ENCODE assay signal across 1 cellular context in genomic region chr1:53739109-53739681, GRCh38.
TF ChIP-seq lines count a peak whose summit lies in the region.

Gene GLIS1 (minus strand): TSS chr1:53739164. CDS start chr1:53738064, 1,100 bp downstream.

TF ChIP-seq in GM12878, 131 proteins besides CTCF, POLR2A, EP300 and RAD21 (continued from another document and continues in another):
- no peak for TF ChIP-seq ZBTB40 (IDR thresholded peaks at IDR 0.05; ENCODE audit: borderline replicate concordance)
- no peak for TF ChIP-seq ZBTB11 (CRISPR knock-in tag; IDR thresholded peaks at IDR 0.05)
- no peak for TF ChIP-seq EZH2 (IDR thresholded peaks at IDR 0.05; ENCODE audit: borderline replicate concordance, control insufficient read depth, low read depth, low read length)
- peak; percentile 69 for TF ChIP-seq FOS (IDR thresholded peaks at IDR 0.05; ENCODE audit: borderline replicate concordance, extremely low read depth, insufficient read length)
- TF ChIP-seq, protein P1, sequence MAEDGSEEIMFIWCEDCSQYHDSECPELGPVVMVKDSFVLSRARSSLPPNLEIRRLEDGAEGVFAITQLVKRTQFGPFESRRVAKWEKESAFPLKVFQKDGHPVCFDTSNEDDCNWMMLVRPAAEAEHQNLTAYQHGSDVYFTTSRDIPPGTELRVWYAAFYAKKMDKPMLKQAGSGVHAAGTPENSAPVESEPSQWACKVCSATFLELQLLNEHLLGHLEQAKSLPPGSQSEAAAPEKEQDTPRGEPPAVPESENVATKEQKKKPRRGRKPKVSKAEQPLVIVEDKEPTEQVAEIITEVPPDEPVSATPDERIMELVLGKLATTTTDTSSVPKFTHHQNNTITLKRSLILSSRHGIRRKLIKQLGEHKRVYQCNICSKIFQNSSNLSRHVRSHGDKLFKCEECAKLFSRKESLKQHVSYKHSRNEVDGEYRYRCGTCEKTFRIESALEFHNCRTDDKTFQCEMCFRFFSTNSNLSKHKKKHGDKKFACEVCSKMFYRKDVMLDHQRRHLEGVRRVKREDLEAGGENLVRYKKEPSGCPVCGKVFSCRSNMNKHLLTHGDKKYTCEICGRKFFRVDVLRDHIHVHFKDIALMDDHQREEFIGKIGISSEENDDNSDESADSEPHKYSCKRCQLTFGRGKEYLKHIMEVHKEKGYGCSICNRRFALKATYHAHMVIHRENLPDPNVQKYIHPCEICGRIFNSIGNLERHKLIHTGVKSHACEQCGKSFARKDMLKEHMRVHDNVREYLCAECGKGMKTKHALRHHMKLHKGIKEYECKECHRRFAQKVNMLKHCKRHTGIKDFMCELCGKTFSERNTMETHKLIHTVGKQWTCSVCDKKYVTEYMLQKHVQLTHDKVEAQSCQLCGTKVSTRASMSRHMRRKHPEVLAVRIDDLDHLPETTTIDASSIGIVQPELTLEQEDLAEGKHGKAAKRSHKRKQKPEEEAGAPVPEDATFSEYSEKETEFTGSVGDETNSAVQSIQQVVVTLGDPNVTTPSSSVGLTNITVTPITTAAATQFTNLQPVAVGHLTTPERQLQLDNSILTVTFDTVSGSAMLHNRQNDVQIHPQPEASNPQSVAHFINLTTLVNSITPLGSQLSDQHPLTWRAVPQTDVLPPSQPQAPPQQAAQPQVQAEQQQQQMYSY (CRISPR knock-in tag; IDR thresholded peaks at IDR 0.05) = no peak
- TF ChIP-seq DPF2 (IDR thresholded peaks at IDR 0.05) = peak; percentile 66
- no peak for TF ChIP-seq CREB1 (IDR thresholded peaks at IDR 0.05; ENCODE audit: low read depth)
- no peak for TF ChIP-seq TBL1XR1 (IDR thresholded peaks at IDR 0.05; ENCODE audit: low read depth, low read length)
- no peak for TF ChIP-seq TCF7 (IDR thresholded peaks at IDR 0.05; ENCODE audit: borderline replicate concordance)
- no peak for TF ChIP-seq CREM (IDR thresholded peaks at IDR 0.05; ENCODE audit: low read depth)
- TF ChIP-seq SMAD5 (IDR thresholded peaks at IDR 0.05; ENCODE audit: low read depth) = no peak
- TF ChIP-seq NRF1 (conservative IDR thresholded peaks at IDR 0.05; ENCODE audit: low read depth, low read length) = no peak
- TF ChIP-seq SKIL (IDR thresholded peaks at IDR 0.05; ENCODE audit: low read depth, poor library complexity, severe bottlenecking) = no peak
- no peak for TF ChIP-seq GABPA (IDR thresholded peaks at IDR 0.05; ENCODE audit: low read depth)
- TF ChIP-seq EED (IDR thresholded peaks at IDR 0.05; ENCODE audit: low read depth) = no peak
- TF ChIP-seq YY1 (IDR thresholded peaks at IDR 0.05; ENCODE audit: low read depth, low read length) = no peak
- TF ChIP-seq MEF2A (IDR thresholded peaks at IDR 0.05; ENCODE audit: insufficient read depth, low read depth, low read length) = no peak
- no peak for TF ChIP-seq SIX5 (IDR thresholded peaks at IDR 0.05; ENCODE audit: low read depth, low read length, severe bottlenecking)
- no peak for TF ChIP-seq LARP7 (IDR thresholded peaks at IDR 0.05)
- TF ChIP-seq CUX1 (IDR thresholded peaks at IDR 0.05; ENCODE audit: insufficient replicate concordance, low read depth, low read length) = no peak
- TF ChIP-seq, protein P2, sequence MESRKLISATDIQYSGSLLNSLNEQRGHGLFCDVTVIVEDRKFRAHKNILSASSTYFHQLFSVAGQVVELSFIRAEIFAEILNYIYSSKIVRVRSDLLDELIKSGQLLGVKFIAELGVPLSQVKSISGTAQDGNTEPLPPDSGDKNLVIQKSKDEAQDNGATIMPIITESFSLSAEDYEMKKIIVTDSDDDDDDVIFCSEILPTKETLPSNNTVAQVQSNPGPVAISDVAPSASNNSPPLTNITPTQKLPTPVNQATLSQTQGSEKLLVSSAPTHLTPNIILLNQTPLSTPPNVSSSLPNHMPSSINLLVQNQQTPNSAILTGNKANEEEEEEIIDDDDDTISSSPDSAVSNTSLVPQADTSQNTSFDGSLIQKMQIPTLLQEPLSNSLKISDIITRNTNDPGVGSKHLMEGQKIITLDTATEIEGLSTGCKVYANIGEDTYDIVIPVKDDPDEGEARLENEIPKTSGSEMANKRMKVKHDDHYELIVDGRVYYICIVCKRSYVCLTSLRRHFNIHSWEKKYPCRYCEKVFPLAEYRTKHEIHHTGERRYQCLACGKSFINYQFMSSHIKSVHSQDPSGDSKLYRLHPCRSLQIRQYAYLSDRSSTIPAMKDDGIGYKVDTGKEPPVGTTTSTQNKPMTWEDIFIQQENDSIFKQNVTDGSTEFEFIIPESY (IDR thresholded peaks at IDR 0.05) = no peak
- TF ChIP-seq TAF1 (IDR thresholded peaks at IDR 0.05; ENCODE audit: borderline replicate concordance, low read depth, low read length) = no peak
- TF ChIP-seq CHD2 (IDR thresholded peaks at IDR 0.05; ENCODE audit: borderline replicate concordance, low read depth, low read length) = 0 out of 2 replicates have a peak, but pooled peaks have one; percentile 54
- TF ChIP-seq BCLAF1 (IDR thresholded peaks at IDR 0.05) = no peak
- TF ChIP-seq, protein P3, sequence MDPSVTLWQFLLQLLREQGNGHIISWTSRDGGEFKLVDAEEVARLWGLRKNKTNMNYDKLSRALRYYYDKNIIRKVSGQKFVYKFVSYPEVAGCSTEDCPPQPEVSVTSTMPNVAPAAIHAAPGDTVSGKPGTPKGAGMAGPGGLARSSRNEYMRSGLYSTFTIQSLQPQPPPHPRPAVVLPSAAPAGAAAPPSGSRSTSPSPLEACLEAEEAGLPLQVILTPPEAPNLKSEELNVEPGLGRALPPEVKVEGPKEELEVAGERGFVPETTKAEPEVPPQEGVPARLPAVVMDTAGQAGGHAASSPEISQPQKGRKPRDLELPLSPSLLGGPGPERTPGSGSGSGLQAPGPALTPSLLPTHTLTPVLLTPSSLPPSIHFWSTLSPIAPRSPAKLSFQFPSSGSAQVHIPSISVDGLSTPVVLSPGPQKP (IDR thresholded peaks at IDR 0.05; ENCODE audit: low read depth, low read length) = no peak
- TF ChIP-seq HCFC1 (IDR thresholded peaks at IDR 0.05; ENCODE audit: low read length) = no peak
